Comparison of ENCODE assay signal across 29 cellular contexts in genomic region chr12:18676112-18676511, GRCh38.
"Had no signal": no experiment of that assay in that cellular context is flagged by ENCODE, and none has a peak within 500 bp of the region (broad histone marks: within the 10 kb centered on the region; RNA-seq: fewer than 3 reads in every experiment).

No MANE protein-coding gene starts in this region.

- H3K9ac ChIP-seq: neural progenitor cell, parathyroid adenoma had no signal

- H3K79me2 ChIP-seq: parathyroid adenoma had no signal

- H3K9me3 Mint-ChIP-seq: neural progenitor cell had no signal

- H3K27me3 ChIP-seq: dorsolateral prefrontal cortex, esophagus muscularis mucosa, foreskin keratinocyte, gastroesophageal sphincter, heart left ventricle, neural progenitor cell, spleen, transverse colon, upper lobe of right lung, vagina had no signal

- FAIRE-seq: colon, islet of Langerhans had no signal

- H3K4me2 ChIP-seq: neural progenitor cell had no signal

- H3K36me3 Mint-ChIP-seq: mesothelial cell of epicardium; naive B cell; natural killer cell treated with Interleukin-12 subunit alpha and Interleukin-12 subunit beta and Interleukin-15 and Interleukin-18, amount 100 ng/mL, for 72 hours; neural progenitor cell; stimulated activated naive B cell treated with anti-CD40 and anti-IgM and Interleukin-4, amounts not matched to agents 10 μg/mL and 1 μg/mL and 100 μg/mL, for 72 hours had no signal

- H3K27me3 Mint-ChIP-seq: naive B cell; natural killer cell treated with Interleukin-12 subunit alpha and Interleukin-12 subunit beta and Interleukin-15 and Interleukin-18, amount 100 ng/mL, for 72 hours; stimulated activated naive B cell treated with anti-CD40 and anti-IgM and Interleukin-4, amounts not matched to agents 10 μg/mL and 1 μg/mL and 100 μg/mL, for 72 hours; stimulated activated naive CD8-positive, alpha-beta T cell treated with anti-CD3 and anti-CD28 coated beads, Interleukin-15, Interleukin-2, amounts not matched to agents 100 ng/mL and 50 ng/mL, for 24 hours had no signal

- H2AFZ ChIP-seq: parathyroid adenoma had no signal

- H3K27ac Mint-ChIP-seq: mesothelial cell of epicardium; naive B cell; natural killer cell treated with Interleukin-12 subunit alpha and Interleukin-12 subunit beta and Interleukin-15 and Interleukin-18, amount 100 ng/mL, for 72 hours; neural progenitor cell; stimulated activated naive B cell treated with anti-CD40 and anti-IgM and Interleukin-4, amounts not matched to agents 10 μg/mL and 1 μg/mL and 100 μg/mL, for 72 hours; stimulated activated naive CD8-positive, alpha-beta T cell treated with anti-CD3 and anti-CD28 coated beads, Interleukin-15, Interleukin-2, amounts not matched to agents 100 ng/mL and 50 ng/mL, for 24 hours had no signal

- H3K36me3 ChIP-seq: esophagus muscularis mucosa, gastroesophageal sphincter, heart left ventricle, neural progenitor cell, prostate gland, spleen, thoracic aorta, transverse colon, upper lobe of right lung, vagina had no signal

- H3K4me3 Mint-ChIP-seq: mesothelial cell of epicardium; naive B cell; natural killer cell treated with Interleukin-12 subunit alpha and Interleukin-12 subunit beta and Interleukin-15 and Interleukin-18, amount 100 ng/mL, for 72 hours; neural progenitor cell; stimulated activated naive B cell treated with anti-CD40 and anti-IgM and Interleukin-4, amounts not matched to agents 10 μg/mL and 1 μg/mL and 100 μg/mL, for 72 hours; stimulated activated naive CD8-positive, alpha-beta T cell treated with anti-CD3 and anti-CD28 coated beads, Interleukin-15, Interleukin-2, amounts not matched to agents 100 ng/mL and 50 ng/mL, for 24 hours had no signal

- H3K4me1 ChIP-seq: foreskin keratinocyte, heart left ventricle, parathyroid adenoma, prostate gland, spleen, transverse colon, upper lobe of right lung, vagina had no signal

- DNase-seq: dorsolateral prefrontal cortex; effector CD4-positive, alpha-beta T cell; foreskin keratinocyte; heart left ventricle; hippocampal formation; kidney glomerular epithelial cell; left colon; left ventricle myocardium superior; mesenchymal stem cell; mucosa of descending colon; naive B cell; right cardiac atrium; spleen; stimulated activated naive B cell treated with anti-CD40 and anti-IgM and Interleukin-4, amounts not matched to agents 10 μg/mL and 1 μg/mL and 100 μg/mL, for 72 hours; transverse colon; upper lobe of right lung had no signal

- H3K27ac ChIP-seq: dorsolateral prefrontal cortex, esophagus muscularis mucosa, foreskin keratinocyte, gastroesophageal sphincter, heart left ventricle, neural progenitor cell, parathyroid adenoma, prostate gland, skin epidermis, spleen, thoracic aorta, transverse colon, upper lobe of right lung, vagina had no signal

- H3K4me3 ChIP-seq: dorsolateral prefrontal cortex, esophagus muscularis mucosa, gastroesophageal sphincter, heart left ventricle, mucosa of descending colon, neural progenitor cell, prostate gland, skin epidermis, spleen, thoracic aorta, transverse colon, upper lobe of right lung, vagina had no signal

- H3K9me3 ChIP-seq: esophagus muscularis mucosa, gastroesophageal sphincter, mucosa of descending colon, prostate gland, thoracic aorta, transverse colon, upper lobe of right lung, vagina had no signal

- H3K4me1 Mint-ChIP-seq: naive B cell; stimulated activated naive B cell treated with anti-CD40 and anti-IgM and Interleukin-4, amounts not matched to agents 10 μg/mL and 1 μg/mL and 100 μg/mL, for 72 hours had no signal
